In genomic region chr11:111849631-111850030, GRCh38 we compare ENCODE assay signal across 39 cellular contexts. TPM values are rescaled to one million over a fixed set of nuclear protein-coding genes. Genes with fewer than 3 reads are reported as not detected.
"Had no signal": no experiment of that assay in that cellular context is flagged by ENCODE, and none has a peak within 500 bp of the region (broad histone marks: within the 10 kb centered on the region; RNA-seq: fewer than 3 reads in every experiment).

No MANE protein-coding gene starts in this region.

- H3K4me3 ChIP-seq: adrenal gland, ascending aorta, body of pancreas, breast epithelium, cardiac muscle cell had no signal

- H3K9me3 ChIP-seq: adrenal gland, ascending aorta, body of pancreas, breast epithelium had no signal

- H3K27me3 Mint-ChIP-seq: activated naive CD4-positive, alpha-beta T cell treated with anti-CD3 and anti-CD28 coated beads, Interleukin-2, amount 10 ng/mL, durations not matched to agents 7 days and 5 days; activated naive CD4-positive, alpha-beta T cell treated with anti-CD3 and anti-CD28 coated beads, Interleukin-2, amount 50 U/mL, for 24 hours; activated naive CD8-positive, alpha-beta T cell; activated naive CD8-positive, alpha-beta T cell treated with anti-CD3 and anti-CD28 coated beads for 36 hours; activated naive CD8-positive, alpha-beta T cell treated with anti-CD3 and anti-CD28 coated beads, Interleukin-2, amount 10 ng/mL, durations not matched to agents 7 days and 5 days; activated naive CD8-positive, alpha-beta T cell treated with anti-CD3 and anti-CD28 coated beads, Interleukin-2, amount 50 U/mL, for 24 hours; activated T-cell treated with anti-CD3 and anti-CD28 coated beads, Interleukin-2, amount 50 U/mL, for 24 hours; activated T-helper 17 cell treated with anti-CD3 and anti-CD28 coated beads, Interleukin-2, amount 50 U/mL, for 72 hours; brain; central memory CD8-positive, alpha-beta T cell had no signal

- H3K27me3 ChIP-seq: adrenal gland, ascending aorta, body of pancreas, brain microvascular endothelial cell, breast epithelium, cardiac muscle cell had no signal

- DNase-seq: activated effector memory CD4-positive, alpha-beta T cell treated with anti-CD3 and anti-CD28 coated beads, Interleukin-2, amount 50 U/mL, for 16 hours; activated effector memory CD4-positive, alpha-beta T cell treated with Interleukin-2 at 50 U/mL for 16 hours; activated gamma-delta T cell treated with Interleukin-2 at 50 U/mL for 16 hours; activated naive CD4-positive, alpha-beta T cell; activated naive CD4-positive, alpha-beta T cell treated with anti-CD3 and anti-CD28 coated beads for 36 hours; activated naive CD4-positive, alpha-beta T cell treated with anti-CD3 and anti-CD28 coated beads, Interleukin-2, amount 10 ng/mL, durations not matched to agents 7 days and 5 days; activated naive CD4-positive, alpha-beta T cell treated with anti-CD3 and anti-CD28 coated beads, Interleukin-2, amount 50 U/mL, for 16 hours; activated naive CD4-positive, alpha-beta T cell treated with Interleukin-2 at 50 U/mL for 16 hours; activated naive CD8-positive, alpha-beta T cell treated with anti-CD3 and anti-CD28 coated beads for 36 hours; activated naive CD8-positive, alpha-beta T cell treated with anti-CD3 and anti-CD28 coated beads, Interleukin-2, amount 10 ng/mL, durations not matched to agents 7 days and 5 days; activated naive CD8-positive, alpha-beta T cell treated with anti-CD3 and anti-CD28 coated beads, Interleukin-2, amount 50 U/mL, for 24 hours; activated T-cell treated with anti-CD3 and anti-CD28 coated beads, Interleukin-2, amount 50 U/mL, for 1 hour; activated T-cell treated with anti-CD3 and anti-CD28 coated beads, Interleukin-2, amount 50 U/mL, for 24 hours; activated T-cell treated with anti-CD3 and anti-CD28 coated beads, Interleukin-2, amount 50 U/mL, for 4 hours; activated T-cell treated with anti-CD3 and anti-CD28 coated beads, Interleukin-2, amount 50 U/mL, for 48 hours; activated T-cell treated with anti-CD3 and anti-CD28 coated beads, Interleukin-2, amount 50 U/mL, for 72 hours; adrenal gland; amniotic stem cell; amygdala; anterior cingulate cortex; aorta; body of pancreas; brain microvascular endothelial cell; caudate nucleus; central memory CD4-positive, alpha-beta T cell; cerebellar nuclear complex had no signal

- H3K4me1 Mint-ChIP-seq: activated naive CD4-positive, alpha-beta T cell treated with anti-CD3 and anti-CD28 coated beads, Interleukin-2, amount 10 ng/mL, durations not matched to agents 7 days and 5 days; activated naive CD4-positive, alpha-beta T cell treated with anti-CD3 and anti-CD28 coated beads, Interleukin-2, amount 50 U/mL, for 24 hours; activated naive CD8-positive, alpha-beta T cell treated with anti-CD3 and anti-CD28 coated beads for 36 hours; activated naive CD8-positive, alpha-beta T cell treated with anti-CD3 and anti-CD28 coated beads, Interleukin-2, amount 10 ng/mL, durations not matched to agents 7 days and 5 days; activated T-helper 17 cell treated with anti-CD3 and anti-CD28 coated beads, Interleukin-2, amount 50 U/mL, for 72 hours; central memory CD8-positive, alpha-beta T cell had no signal

- H3K27ac Mint-ChIP-seq: activated naive CD4-positive, alpha-beta T cell treated with anti-CD3 and anti-CD28 coated beads for 36 hours; activated naive CD4-positive, alpha-beta T cell treated with anti-CD3 and anti-CD28 coated beads, Interleukin-2, amount 10 ng/mL, durations not matched to agents 7 days and 5 days; activated naive CD4-positive, alpha-beta T cell treated with anti-CD3 and anti-CD28 coated beads, Interleukin-2, amount 50 U/mL, for 24 hours; activated naive CD4-positive, alpha-beta T cell treated with anti-CD3 and anti-CD28 coated beads, Interleukin-2, amount 50 U/mL, for 72 hours; activated naive CD8-positive, alpha-beta T cell; activated naive CD8-positive, alpha-beta T cell treated with anti-CD3 and anti-CD28 coated beads for 36 hours; activated naive CD8-positive, alpha-beta T cell treated with anti-CD3 and anti-CD28 coated beads, Interleukin-2, amount 10 ng/mL, durations not matched to agents 7 days and 5 days; activated naive CD8-positive, alpha-beta T cell treated with anti-CD3 and anti-CD28 coated beads, Interleukin-2, amount 50 U/mL, for 24 hours; activated T-cell treated with anti-CD3 and anti-CD28 coated beads, Interleukin-2, amount 50 U/mL, for 24 hours; activated T-cell treated with anti-CD3 and anti-CD28 coated beads, Interleukin-2, amount 50 U/mL, for 72 hours; activated T-helper 1 cell treated with anti-CD3 and anti-CD28 coated beads, Interleukin-12 subunit alpha, Interleukin-12 subunit beta, Interleukin-2, Interleukin-4 antibody, amounts not matched to agents 30 ng/mL and 10 ng/mL and 1 ng/mL, durations not matched to agents 14 hours and 24 hours and 36 hours; activated T-helper 17 cell treated with anti-CD3 and anti-CD28 coated beads, Interleukin-2, amount 50 U/mL, for 72 hours; activated T-helper 2 cell treated with anti-CD3 and anti-CD28 coated beads, Interferon-gamma antibody, Interleukin-2, Interleukin-4, amounts not matched to agents 10 μg/mL and 5 μg/mL and 100 μg/mL, durations not matched to agents 14 hours and 24 hours and 36 hours; brain had no signal

- ATAC-seq: activated naive CD4-positive, alpha-beta T cell treated with anti-CD3 and anti-CD28 coated beads, Interleukin-2, amount 50 U/mL, for 72 hours; activated naive CD8-positive, alpha-beta T cell treated with anti-CD3 and anti-CD28 coated beads, Interleukin-2, amount 50 U/mL, for 24 hours; activated T-cell treated with anti-CD3 and anti-CD28 coated beads, Interleukin-2, amount 50 U/mL, for 4 hours; activated T-cell treated with anti-CD3 and anti-CD28 coated beads, Interleukin-2, amount 50 U/mL, for 72 hours; activated T-helper 17 cell treated with anti-CD3 and anti-CD28 coated beads, Interleukin-2, amount 50 U/mL, for 72 hours; body of pancreas had no signal

- FAIRE-seq: bronchial epithelial cell, colon had no signal

- H3K9me3 Mint-ChIP-seq: activated naive CD4-positive, alpha-beta T cell treated with anti-CD3 and anti-CD28 coated beads for 36 hours; activated naive CD4-positive, alpha-beta T cell treated with anti-CD3 and anti-CD28 coated beads, Interleukin-2, amount 10 ng/mL, durations not matched to agents 7 days and 5 days; activated naive CD4-positive, alpha-beta T cell treated with anti-CD3 and anti-CD28 coated beads, Interleukin-2, amount 50 U/mL, for 24 hours; activated naive CD4-positive, alpha-beta T cell treated with anti-CD3 and anti-CD28 coated beads, Interleukin-2, amount 50 U/mL, for 72 hours; activated naive CD8-positive, alpha-beta T cell treated with anti-CD3 and anti-CD28 coated beads for 36 hours; activated naive CD8-positive, alpha-beta T cell treated with anti-CD3 and anti-CD28 coated beads, Interleukin-2, amount 10 ng/mL, durations not matched to agents 7 days and 5 days; activated naive CD8-positive, alpha-beta T cell treated with anti-CD3 and anti-CD28 coated beads, Interleukin-2, amount 50 U/mL, for 24 hours; activated T-cell treated with anti-CD3 and anti-CD28 coated beads, Interleukin-2, amount 50 U/mL, for 24 hours; activated T-cell treated with anti-CD3 and anti-CD28 coated beads, Interleukin-2, amount 50 U/mL, for 4 hours; activated T-cell treated with anti-CD3 and anti-CD28 coated beads, Interleukin-2, amount 50 U/mL, for 72 hours; activated T-helper 1 cell treated with anti-CD3 and anti-CD28 coated beads, Interleukin-12 subunit alpha, Interleukin-12 subunit beta, Interleukin-2, Interleukin-4 antibody, amounts not matched to agents 30 ng/mL and 10 ng/mL and 1 ng/mL, durations not matched to agents 14 hours and 24 hours and 36 hours; activated T-helper 17 cell treated with anti-CD3 and anti-CD28 coated beads, Interleukin-2, amount 50 U/mL, for 72 hours; activated T-helper 2 cell treated with anti-CD3 and anti-CD28 coated beads, Interferon-gamma antibody, Interleukin-2, Interleukin-4, amounts not matched to agents 10 μg/mL and 5 μg/mL and 100 μg/mL, durations not matched to agents 14 hours and 24 hours and 36 hours; brain; central memory CD8-positive, alpha-beta T cell had no signal

- H3K36me3 ChIP-seq: breast epithelium had no signal

- H3K27ac ChIP-seq: adrenal gland, ascending aorta, body of pancreas, brain microvascular endothelial cell, breast epithelium, cardiac muscle cell had no signal

- H3K4me1 ChIP-seq: ascending aorta, body of pancreas, breast epithelium had no signal

- H3K4me3 Mint-ChIP-seq: activated naive CD4-positive, alpha-beta T cell treated with anti-CD3 and anti-CD28 coated beads for 36 hours; activated naive CD4-positive, alpha-beta T cell treated with anti-CD3 and anti-CD28 coated beads, Interleukin-2, amount 10 ng/mL, durations not matched to agents 7 days and 5 days; activated naive CD4-positive, alpha-beta T cell treated with anti-CD3 and anti-CD28 coated beads, Interleukin-2, amount 50 U/mL, for 24 hours; activated naive CD8-positive, alpha-beta T cell; activated naive CD8-positive, alpha-beta T cell treated with anti-CD3 and anti-CD28 coated beads for 36 hours; activated naive CD8-positive, alpha-beta T cell treated with anti-CD3 and anti-CD28 coated beads, Interleukin-2, amount 10 ng/mL, durations not matched to agents 7 days and 5 days; activated naive CD8-positive, alpha-beta T cell treated with anti-CD3 and anti-CD28 coated beads, Interleukin-2, amount 50 U/mL, for 24 hours; activated T-cell treated with anti-CD3 and anti-CD28 coated beads, Interleukin-2, amount 50 U/mL, for 24 hours; activated T-cell treated with anti-CD3 and anti-CD28 coated beads, Interleukin-2, amount 50 U/mL, for 4 hours; activated T-cell treated with anti-CD3 and anti-CD28 coated beads, Interleukin-2, amount 50 U/mL, for 72 hours; activated T-helper 1 cell treated with anti-CD3 and anti-CD28 coated beads, Interleukin-12 subunit alpha, Interleukin-12 subunit beta, Interleukin-2, Interleukin-4 antibody, amounts not matched to agents 30 ng/mL and 10 ng/mL and 1 ng/mL, durations not matched to agents 14 hours and 24 hours and 36 hours; activated T-helper 17 cell treated with anti-CD3 and anti-CD28 coated beads, Interleukin-2, amount 50 U/mL, for 72 hours; brain; central memory CD8-positive, alpha-beta T cell had no signal

RNA-seq across cellular contexts. Expression of gene CFAP68, which starts 29.7 kb away (rescaled TPM):
- total RNA-seq: ascending aorta had no signal
